1 cellular context compared by ENCODE assay signal in the genomic region with DNA sequence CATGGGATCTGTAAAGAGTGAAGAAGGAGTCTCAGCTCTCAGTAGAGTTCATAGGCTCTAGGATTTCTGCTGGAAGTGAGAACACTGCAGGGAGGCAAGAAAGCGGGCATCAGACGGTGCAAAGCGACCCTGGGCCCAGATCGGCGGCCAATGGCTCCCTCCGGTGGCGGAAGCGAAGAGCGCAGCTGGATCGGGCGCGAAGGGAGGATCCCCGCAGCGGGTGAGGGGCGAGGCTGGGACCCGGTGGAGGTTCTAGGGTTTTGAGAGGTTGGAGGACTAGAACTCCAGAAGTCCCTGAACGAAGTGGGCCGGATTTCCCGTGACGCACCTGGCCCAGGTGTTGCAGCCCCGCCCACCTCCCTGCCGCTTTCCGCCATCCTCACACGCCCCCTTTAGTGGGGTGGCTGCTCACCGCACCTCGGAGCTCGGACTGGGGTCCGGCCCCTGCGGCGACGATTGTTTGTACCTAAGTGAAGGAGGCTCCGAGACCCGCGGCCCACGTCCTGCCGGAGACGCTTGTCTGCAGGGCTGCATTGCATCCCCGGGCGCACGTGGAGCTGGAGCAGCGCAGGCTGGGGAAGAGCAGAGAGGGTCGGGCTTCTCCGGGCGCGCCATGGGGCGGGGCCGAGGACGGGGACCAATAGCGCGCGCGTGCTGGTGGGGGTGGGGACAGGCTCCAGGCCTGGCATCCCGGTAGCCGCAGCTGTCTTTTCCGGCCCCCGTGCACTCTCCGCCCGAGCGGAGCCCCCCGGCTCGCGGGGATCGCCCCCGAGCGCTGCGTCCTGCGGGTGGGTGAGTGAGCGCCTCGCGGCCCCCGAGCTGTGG.
TF ChIP-seq lines count a peak whose summit lies in the region.

Gene SLC12A9, plus strand, starts transcription at position 666 of the 825 bp plus-strand sequence. CDS start 1,485 bp downstream, outside the sequence.

TF ChIP-seq in GM23338, 12 proteins besides CTCF, POLR2A, EP300 and RAD21 (continued from another document):
- TF ChIP-seq, protein P1, sequence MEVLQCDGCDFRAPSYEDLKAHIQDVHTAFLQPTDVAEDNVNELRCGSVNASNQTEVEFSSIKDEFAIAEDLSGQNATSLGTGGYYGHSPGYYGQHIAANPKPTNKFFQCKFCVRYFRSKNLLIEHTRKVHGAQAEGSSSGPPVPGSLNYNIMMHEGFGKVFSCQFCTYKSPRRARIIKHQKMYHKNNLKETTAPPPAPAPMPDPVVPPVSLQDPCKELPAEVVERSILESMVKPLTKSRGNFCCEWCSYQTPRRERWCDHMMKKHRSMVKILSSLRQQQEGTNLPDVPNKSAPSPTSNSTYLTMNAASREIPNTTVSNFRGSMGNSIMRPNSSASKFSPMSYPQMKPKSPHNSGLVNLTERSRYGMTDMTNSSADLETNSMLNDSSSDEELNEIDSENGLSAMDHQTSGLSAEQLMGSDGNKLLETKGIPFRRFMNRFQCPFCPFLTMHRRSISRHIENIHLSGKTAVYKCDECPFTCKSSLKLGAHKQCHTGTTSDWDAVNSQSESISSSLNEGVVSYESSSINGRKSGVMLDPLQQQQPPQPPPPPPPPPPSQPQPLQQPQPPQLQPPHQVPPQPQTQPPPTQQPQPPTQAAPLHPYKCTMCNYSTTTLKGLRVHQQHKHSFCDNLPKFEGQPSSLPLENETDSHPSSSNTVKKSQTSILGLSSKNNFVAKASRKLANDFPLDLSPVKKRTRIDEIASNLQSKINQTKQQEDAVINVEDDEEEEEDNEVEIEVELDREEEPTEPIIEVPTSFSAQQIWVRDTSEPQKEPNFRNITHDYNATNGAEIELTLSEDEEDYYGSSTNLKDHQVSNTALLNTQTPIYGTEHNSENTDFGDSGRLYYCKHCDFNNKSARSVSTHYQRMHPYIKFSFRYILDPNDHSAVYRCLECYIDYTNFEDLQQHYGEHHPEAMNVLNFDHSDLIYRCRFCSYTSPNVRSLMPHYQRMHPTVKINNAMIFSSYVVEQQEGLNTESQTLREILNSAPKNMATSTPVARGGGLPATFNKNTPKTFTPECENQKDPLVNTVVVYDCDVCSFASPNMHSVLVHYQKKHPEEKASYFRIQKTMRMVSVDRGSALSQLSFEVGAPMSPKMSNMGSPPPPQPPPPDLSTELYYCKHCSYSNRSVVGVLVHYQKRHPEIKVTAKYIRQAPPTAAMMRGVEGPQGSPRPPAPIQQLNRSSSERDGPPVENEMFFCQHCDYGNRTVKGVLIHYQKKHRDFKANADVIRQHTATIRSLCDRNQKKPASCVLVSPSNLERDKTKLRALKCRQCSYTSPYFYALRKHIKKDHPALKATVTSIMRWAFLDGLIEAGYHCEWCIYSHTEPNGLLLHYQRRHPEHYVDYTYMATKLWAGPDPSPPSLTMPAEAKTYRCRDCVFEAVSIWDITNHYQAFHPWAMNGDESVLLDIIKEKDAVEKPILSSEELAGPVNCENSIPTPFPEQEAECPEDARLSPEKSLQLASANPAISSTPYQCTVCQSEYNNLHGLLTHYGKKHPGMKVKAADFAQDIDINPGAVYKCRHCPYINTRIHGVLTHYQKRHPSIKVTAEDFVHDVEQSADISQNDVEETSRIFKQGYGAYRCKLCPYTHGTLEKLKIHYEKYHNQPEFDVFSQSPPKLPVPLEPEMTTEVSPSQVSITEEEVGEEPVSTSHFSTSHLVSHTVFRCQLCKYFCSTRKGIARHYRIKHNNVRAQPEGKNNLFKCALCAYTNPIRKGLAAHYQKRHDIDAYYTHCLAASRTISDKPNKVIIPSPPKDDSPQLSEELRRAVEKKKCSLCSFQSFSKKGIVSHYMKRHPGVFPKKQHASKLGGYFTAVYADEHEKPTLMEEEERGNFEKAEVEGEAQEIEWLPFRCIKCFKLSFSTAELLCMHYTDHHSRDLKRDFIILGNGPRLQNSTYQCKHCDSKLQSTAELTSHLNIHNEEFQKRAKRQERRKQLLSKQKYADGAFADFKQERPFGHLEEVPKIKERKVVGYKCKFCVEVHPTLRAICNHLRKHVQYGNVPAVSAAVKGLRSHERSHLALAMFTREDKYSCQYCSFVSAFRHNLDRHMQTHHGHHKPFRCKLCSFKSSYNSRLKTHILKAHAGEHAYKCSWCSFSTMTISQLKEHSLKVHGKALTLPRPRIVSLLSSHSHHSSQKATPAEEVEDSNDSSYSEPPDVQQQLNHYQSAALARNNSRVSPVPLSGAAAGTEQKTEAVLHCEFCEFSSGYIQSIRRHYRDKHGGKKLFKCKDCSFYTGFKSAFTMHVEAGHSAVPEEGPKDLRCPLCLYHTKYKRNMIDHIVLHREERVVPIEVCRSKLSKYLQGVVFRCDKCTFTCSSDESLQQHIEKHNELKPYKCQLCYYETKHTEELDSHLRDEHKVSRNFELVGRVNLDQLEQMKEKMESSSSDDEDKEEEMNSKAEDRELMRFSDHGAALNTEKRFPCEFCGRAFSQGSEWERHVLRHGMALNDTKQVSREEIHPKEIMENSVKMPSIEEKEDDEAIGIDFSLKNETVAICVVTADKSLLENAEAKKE (CRISPR knock-in tag; IDR thresholded peaks at IDR 0.05): 0 out of 2 replicates have a peak, but pooled peaks have one; percentile 7
- TF ChIP-seq STAT1 (IDR thresholded peaks at IDR 0.05; ENCODE audit: unreplicated experiment): no peak
TF ChIP-seq in GM23338: peak in this region for 3.
